ENCODE assay signal across 16 cellular contexts in the genomic region with DNA sequence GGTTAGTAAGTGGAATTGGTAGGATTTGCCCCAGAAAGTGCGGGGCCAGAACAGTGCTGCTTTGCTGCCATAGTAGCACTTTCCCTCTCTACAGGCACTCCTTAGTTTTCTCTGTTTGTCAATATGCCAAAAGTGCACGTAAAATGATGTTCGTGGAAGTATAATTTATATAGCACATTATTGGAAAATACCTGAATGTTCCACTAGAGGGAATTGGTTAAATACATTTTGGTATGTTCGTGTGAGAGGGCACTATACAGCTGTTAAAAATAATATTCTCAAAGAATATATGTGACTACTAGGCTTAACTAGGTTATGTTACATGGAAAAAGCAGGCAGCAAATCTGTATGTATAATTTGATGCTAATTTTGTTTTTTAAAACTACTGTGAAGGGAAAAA.
DNase-seq lines count a peak whose midpoint lies in the region; ATAC-seq and TF ChIP-seq lines count a peak whose summit lies in the region.
"Had no signal": no experiment of that assay in that cellular context is flagged by ENCODE, and none has a peak within 500 bp of the region (broad histone marks: within the 10 kb centered on the region; RNA-seq: fewer than 3 reads in every experiment).

No MANE protein-coding gene starts in this region.

- H3K36me3 Mint-ChIP-seq in type B pancreatic cell: no peaks in the 10 kb centered on the region
- H3K36me3 Mint-ChIP-seq: naive thymus-derived CD8-positive, alpha-beta T cell had no signal

- no peak overlapping the region for H3K27ac Mint-ChIP-seq in type B pancreatic cell
- H3K27ac Mint-ChIP-seq: activated T-helper 2 cell treated with anti-CD3 and anti-CD28 coated beads, Interferon-gamma antibody, Interleukin-2, Interleukin-4, amounts not matched to agents 10 μg/mL and 5 μg/mL and 100 μg/mL, durations not matched to agents 14 hours and 24 hours and 36 hours; naive thymus-derived CD8-positive, alpha-beta T cell; T-helper 17 cell had no signal

- no peak overlapping the region for H3K4me3 Mint-ChIP-seq in type B pancreatic cell
- H3K4me3 Mint-ChIP-seq: naive thymus-derived CD8-positive, alpha-beta T cell; T-helper 17 cell had no signal

- no peak overlapping the region for H3K4me3 ChIP-seq in fibroblast of mammary gland (ENCODE audit: control insufficient read depth, low read depth, low read length)

- H3K27me3 Mint-ChIP-seq in type B pancreatic cell: peaks cover 5% of the 10 kb centered on the region
- H3K27me3 Mint-ChIP-seq: T-helper 17 cell had no signal

- no peaks in the 10 kb centered on the region for H3K9me3 Mint-ChIP-seq in type B pancreatic cell
- H3K9me3 Mint-ChIP-seq: activated T-helper 2 cell treated with anti-CD3 and anti-CD28 coated beads, Interferon-gamma antibody, Interleukin-2, Interleukin-4, amounts not matched to agents 10 μg/mL and 5 μg/mL and 100 μg/mL, durations not matched to agents 14 hours and 24 hours and 36 hours had no signal

- peak; percentile 13 for TF ChIP-seq CTCF in fibroblast of mammary gland (conservative IDR thresholded peaks at IDR 0.05; ENCODE audit: control insufficient read depth, insufficient read depth, low read depth, low read length)
- TF ChIP-seq CTCF in type B pancreatic cell (conservative IDR thresholded peaks at IDR 0.05): peak; percentile 60

- H3K4me1 Mint-ChIP-seq in type B pancreatic cell (ENCODE audit: unreplicated experiment): peaks cover 5% of the 10 kb centered on the region
- H3K4me1 Mint-ChIP-seq: naive thymus-derived CD8-positive, alpha-beta T cell; T-helper 17 cell had no signal

- DNase-seq in DMS53 (lab: John Stamatoyannopoulos, UW) (peak; percentile 17), DMS53 treated with DMSO at 0.1 percent for 48 hours (lab: John Stamatoyannopoulos, UW; ENCODE audit: unreplicated experiment) (no peak), OCI-M1 (lab: John Stamatoyannopoulos, UW) (peak; percentile 6), fibroblast of mammary gland (ENCODE audit: low read depth) (no peak), type B pancreatic cell (ENCODE audit: extremely low spot score, unreplicated experiment) (no peak), RPMI8226 (no peak)
- DNase-seq: Caco-2; effector CD8-positive, alpha-beta T cell; left colon; naive thymus-derived CD8-positive, alpha-beta T cell; NCI-H1930; substantia nigra; T-helper 17 cell had no signal

- ATAC-seq in HG02840 (IDR thresholded peaks at IDR 0.05; ENCODE audit: low FRiP score, unreplicated experiment): no peak
- no peak for ATAC-seq in HG02970 (IDR thresholded peaks at IDR 0.05; ENCODE audit: low FRiP score, unreplicated experiment)
- ATAC-seq: left colon; naive thymus-derived CD8-positive, alpha-beta T cell; T-helper 17 cell had no signal

Comparison
In these comparisons a context has a peak if more than half of its experiments do, and no peak if none do; other contexts are left out.
1. DNase-seq: peak in DMS53 (single experiment) and OCI-M1 (single experiment); none in DMS53 treated with DMSO at 0.1 percent for 48 hours (single experiment), fibroblast of mammary gland (single experiment), type B pancreatic cell (single experiment) and RPMI8226 (single experiment).